Comparison of ENCODE assay signal across 24 cellular contexts in the genomic region with DNA sequence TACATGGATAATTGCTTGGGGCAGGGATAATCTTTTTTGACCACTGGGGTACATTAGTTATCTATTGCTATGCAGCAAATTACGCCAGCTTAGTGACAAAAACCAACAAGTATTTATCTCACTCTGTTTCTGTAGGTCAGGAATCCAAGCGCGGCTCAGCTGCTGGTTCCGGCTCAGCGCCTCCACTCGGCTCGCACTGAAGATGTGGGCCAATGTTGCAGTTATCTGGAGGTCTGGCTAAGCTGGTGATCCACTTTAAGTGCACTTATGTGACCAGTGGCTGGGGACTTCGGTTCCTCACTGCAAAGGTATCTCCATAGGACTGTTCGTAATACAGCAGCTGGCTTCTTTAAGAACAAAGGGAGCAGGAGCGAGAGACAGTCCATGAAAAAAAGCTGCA.
DNase-seq lines count a peak whose midpoint lies in the region; ATAC-seq, FAIRE-seq and TF ChIP-seq lines count a peak whose summit lies in the region.
"Had no signal": no experiment of that assay in that cellular context is flagged by ENCODE, and none has a peak within 500 bp of the region (broad histone marks: within the 10 kb centered on the region; RNA-seq: fewer than 3 reads in every experiment).

No MANE protein-coding gene starts in this region.

- H3K79me2 ChIP-seq in H1 (ENCODE audit: control insufficient read depth in 1 of 2, insufficient read depth in 2 of 2, low read length in 2 of 2) (no peaks in the 10 kb centered on the region), neural progenitor cell (ENCODE audit: low read depth) (no peaks in the 10 kb centered on the region)

- H3K27ac ChIP-seq in H1 (ENCODE audit: low read depth, low read length) (no peak overlapping the region), neural progenitor cell (no peak overlapping the region)
- H3K27ac ChIP-seq: BLaER1, SJSA1 had no signal

- H3K27me3 ChIP-seq in H1 (replicated peaks in 1 of 4; ENCODE audit: control insufficient read depth in 3 of 4, extremely low read depth in 1 of 4, insufficient read depth in 3 of 4, low read length in 3 of 4): no peaks in the 10 kb centered on the region
- no peaks in the 10 kb centered on the region for H3K27me3 ChIP-seq in neural progenitor cell
- H3K27me3 ChIP-seq: BLaER1, SJSA1 had no signal

- H2BK15ac ChIP-seq in H1 (ENCODE audit: low read length): no peak overlapping the region

- intact Hi-C loops in left colon (cut with DNase I, micrococcal nuclease): no loop called here

- no peak overlapping the region for H4K8ac ChIP-seq in H1 (ENCODE audit: extremely low read depth, insufficient read depth, low read length)

- no peaks in the 10 kb centered on the region for H3K23me2 ChIP-seq in H1 (ENCODE audit: low read depth, low read length)

- H2AK5ac ChIP-seq in H1 (ENCODE audit: low read depth, low read length): no peak overlapping the region

- H3K79me1 ChIP-seq in H1 (ENCODE audit: low read depth, low read length): no peaks in the 10 kb centered on the region

- no peak overlapping the region for H3K9ac ChIP-seq in H1 (replicated peaks in 1 of 4; ENCODE audit: extremely low read depth in 1 of 4, low read depth in 3 of 4, low read length in 3 of 4)
- no peak overlapping the region for H3K9ac ChIP-seq in neural progenitor cell
- H3K9ac ChIP-seq: BLaER1 had no signal

- no peak for TF ChIP-seq CTCF in H1 (IDR thresholded peaks at IDR 0.05; ENCODE audit: control extremely low read depth in 1 of 3, insufficient read depth in 1 of 3, low read depth in 1 of 3, low read length in 3 of 3)
- TF ChIP-seq CTCF in neural progenitor cell (IDR thresholded peaks at IDR 0.05): no peak

- H3K56ac ChIP-seq in H1 (replicated peaks; ENCODE audit: insufficient read length, low read depth, low read length): no peak overlapping the region

- H3K27ac Mint-ChIP-seq in neural progenitor cell: peak overlapping the region; percentile 47
- H3K27ac Mint-ChIP-seq: CD4-positive, CD25-positive, alpha-beta regulatory T cell; GM23338 had no signal

- POLR2A ChIA-PET in H1 (lab: Charles Lee; ENCODE audit: partially characterized antibody): no interaction called here

- H3K14ac ChIP-seq in H1 (ENCODE audit: insufficient read length): no peak overlapping the region

- H3K9me3 ChIP-seq in H1 (ENCODE audit: insufficient read depth in 2 of 2, low read depth in 1 of 2, low read length in 1 of 2) (no peaks in the 10 kb centered on the region), neural progenitor cell (ENCODE audit: low read depth) (no peaks in the 10 kb centered on the region)
- H3K9me3 ChIP-seq: BLaER1 had no signal

- H4K20me1 ChIP-seq in H1 (replicated peaks in 1 of 2; ENCODE audit: control insufficient read depth in 1 of 2, insufficient read depth in 2 of 2, low read length in 2 of 2) (no peaks in the 10 kb centered on the region), neural progenitor cell (ENCODE audit: low read depth) (no peaks in the 10 kb centered on the region)
- H4K20me1 ChIP-seq: BLaER1 had no signal

- ATAC-seq in left colon (no peak), HG02970 (IDR thresholded peaks at IDR 0.05; ENCODE audit: low FRiP score, unreplicated experiment) (no peak)
- ATAC-seq: GM23338 had no signal

- H4K91ac ChIP-seq in H1 (replicated peaks; ENCODE audit: insufficient read length, low read length): no peak overlapping the region

- no peak overlapping the region for H3K18ac ChIP-seq in H1 (ENCODE audit: extremely low read depth, low read length)

- H3K36me3 ChIP-seq in H1 (ENCODE audit: control insufficient read depth in 2 of 4, insufficient read depth in 4 of 4, low read length in 3 of 4) (no peaks in the 10 kb centered on the region), neural progenitor cell (no peaks in the 10 kb centered on the region)
- H3K36me3 ChIP-seq: BLaER1, SJSA1 had no signal

- H3K4me2 ChIP-seq in H1 (ENCODE audit: insufficient read depth in 1 of 2, low read depth in 2 of 2, low read length in 2 of 2) (no peak overlapping the region), neural progenitor cell (no peak overlapping the region)
- H3K4me2 ChIP-seq: BLaER1, GM23338 had no signal

- H3K4me1 ChIP-seq in H1 (replicated peaks in 1 of 4; ENCODE audit: control insufficient read depth in 3 of 4, insufficient read depth in 4 of 4, low read length in 3 of 4) (no peaks in the 10 kb centered on the region), neural progenitor cell (no peaks in the 10 kb centered on the region)
- H3K4me1 ChIP-seq: BLaER1, SJSA1 had no signal

- peaks cover 8% of the 10 kb centered on the region for H3K4me1 Mint-ChIP-seq in neural progenitor cell
- H3K4me1 Mint-ChIP-seq: CD4-positive, CD25-positive, alpha-beta regulatory T cell; GM23338 had no signal

- no peak overlapping the region for H2BK20ac ChIP-seq in H1 (ENCODE audit: low read length)

- DNase-seq in DMS53 (lab: John Stamatoyannopoulos, UW): peak; percentile 80
- peak; percentile 72 for DNase-seq in NCI-H524 treated with DMSO at 0.1 percent for 48 hours (lab: John Stamatoyannopoulos, UW)
- DNase-seq in H1 (ENCODE audit: low read depth in 1 of 2, low spot score in 2 of 2): no peak
- peak; percentile 21 for DNase-seq in neural progenitor cell (ENCODE audit: low spot score)
- no peak for DNase-seq in globus pallidus (ENCODE audit: low spot score)
- DNase-seq in left colon: no peak
- DNase-seq in NAMALWA (ENCODE audit: low spot score): no peak
- DNase-seq: CD4-positive, CD25-positive, alpha-beta regulatory T cell; DMS79 treated with DMSO at 0.1 percent for 48 hours; GF-D8; HCEC 1CT; Kasumi-1; NCI-H1105; NCI-H1436 treated with DMSO at 0.1 percent for 48 hours; NCI-H187 treated with DMSO at 0.1 percent for 48 hours; NCI-H2107; Right ventricle myocardium superior; RPMI8226 had no signal

- H2AFZ ChIP-seq in H1 (ENCODE audit: low read length): peak overlapping the region; percentile 46; the same call in 1 of the 2 replicates
- no peak overlapping the region for H2AFZ ChIP-seq in neural progenitor cell (replicated peaks)
- H2AFZ ChIP-seq: GM23338 had no signal

- no peak overlapping the region for H3K4me3 ChIP-seq in H1 (ENCODE audit: extremely low read depth in 1 of 4, insufficient read depth in 2 of 4, low read depth in 3 of 4, low read length in 4 of 4)
- H3K4me3 ChIP-seq in neural progenitor cell: no peak overlapping the region
- H3K4me3 ChIP-seq: BLaER1, GM23338, SJSA1 had no signal

- peaks cover 16% of the 10 kb centered on the region for H3K9me3 Mint-ChIP-seq in neural progenitor cell
- H3K9me3 Mint-ChIP-seq: GM23338 had no signal

- CTCF ChIA-PET in H1 (lab: Charles Lee; ENCODE audit: partially characterized antibody): interaction anchor here (0.8 kb wide), 1 partner anchor 13 kb away, joined by 3 read pairs; no protein-coding TSS in a partner anchor

- TF ChIP-seq RAD21 in H1 (IDR thresholded peaks at IDR 0.05 in 1 of 2, conservative IDR thresholded peaks at IDR 0.05 in 1 of 2; ENCODE audit: low read depth in 2 of 2, low read length in 2 of 2): no peak

- H2BK12ac ChIP-seq in H1 (ENCODE audit: low read depth, low read length): no peak overlapping the region

- peaks cover 3% of the 10 kb centered on the region for H3K36me3 Mint-ChIP-seq in neural progenitor cell
- H3K36me3 Mint-ChIP-seq: CD4-positive, CD25-positive, alpha-beta regulatory T cell had no signal

- TF ChIP-seq POLR2A in H1 (IDR thresholded peaks at IDR 0.05; ENCODE audit: control extremely low read depth in 1 of 2, low read depth in 2 of 2, low read length in 2 of 2): no peak

- TF ChIP-seq EP300 in H1 (IDR thresholded peaks at IDR 0.05; ENCODE audit: borderline replicate concordance in 1 of 2, low read depth in 2 of 2, low read length in 2 of 2): no peak

- no peak overlapping the region for H3K4me3 Mint-ChIP-seq in neural progenitor cell
- H3K4me3 Mint-ChIP-seq: CD4-positive, CD25-positive, alpha-beta regulatory T cell; GM23338 had no signal

- no peak overlapping the region for H3K23ac ChIP-seq in H1 (ENCODE audit: insufficient read length)

- H3K4ac ChIP-seq in H1 (replicated peaks; ENCODE audit: insufficient read length, low read depth, low read length): no peak overlapping the region

- no peaks in the 10 kb centered on the region for H3F3A ChIP-seq in neural progenitor cell (ENCODE audit: low read depth)

- H3K27me3 Mint-ChIP-seq in neural progenitor cell (ENCODE audit: insufficient read depth, low read depth): peaks cover 4% of the 10 kb centered on the region
- H3K27me3 Mint-ChIP-seq: CD4-positive, CD25-positive, alpha-beta regulatory T cell had no signal

- no peak overlapping the region for H4K5ac ChIP-seq in H1 (ENCODE audit: insufficient read length, low read depth, low read length)

- 98% methylated on average over 10 of the region's 10 CpGs; no CpG with 5 or more reads in 1 of the 2 experiments for WGBS in H1 (ENCODE audit: extremely low coverage in 1 of 2, insufficient coverage in 1 of 2, insufficient read length in 1 of 2, insufficient replicate concordance in 2 of 2, low coverage in 1 of 2, low lambda C conversion rate in 2 of 2, missing lambda C conversion rate in 1 of 2), 2 experiments

- H2BK5ac ChIP-seq in H1 (ENCODE audit: low read depth, low read length): no peak overlapping the region

- no peak for FAIRE-seq in H1 (lab: Jason Lieb, UNC)
- FAIRE-seq: A204.1, GM12891 had no signal

- no peak overlapping the region for H2BK120ac ChIP-seq in H1 (replicated peaks; ENCODE audit: low read depth, low read length)

TF ChIP-seq in H1, 55 proteins besides CTCF, POLR2A, EP300 and RAD21:
- no peak for TF ChIP-seq RXRA (IDR thresholded peaks at IDR 0.05; ENCODE audit: insufficient read depth, low read depth, low read length)
- no peak for TF ChIP-seq POLR2AphosphoS5 (IDR thresholded peaks at IDR 0.05; ENCODE audit: low read depth, low read length)
- TF ChIP-seq CTBP2 (IDR thresholded peaks at IDR 0.05; ENCODE audit: borderline replicate concordance, insufficient read depth, insufficient read length, low read length): no peak
- TF ChIP-seq RNF2 (IDR thresholded peaks at IDR 0.05; ENCODE audit: borderline replicate concordance, low read depth, low read length, missing control alignments, poor library complexity, severe bottlenecking): no peak
- no peak for TF ChIP-seq KDM5A (IDR thresholded peaks at IDR 0.05; ENCODE audit: low read length)
- TF ChIP-seq PHF8 (conservative IDR thresholded peaks at IDR 0.05; ENCODE audit: low read depth, low read length): no peak
- TF ChIP-seq CBX5 (IDR thresholded peaks at IDR 0.05; ENCODE audit: low read depth, low read length): no peak
- no peak for TF ChIP-seq KDM4A (IDR thresholded peaks at IDR 0.05; ENCODE audit: low read depth, low read length, severe bottlenecking)
- TF ChIP-seq SRF (IDR thresholded peaks at IDR 0.05; ENCODE audit: low read depth, low read length): no peak
- TF ChIP-seq SP1 (IDR thresholded peaks at IDR 0.05; ENCODE audit: low read depth, low read length): no peak
- no peak for TF ChIP-seq YY1 (IDR thresholded peaks at IDR 0.05; ENCODE audit: low read depth, low read length)
- no peak for TF ChIP-seq CREB1 (IDR thresholded peaks at IDR 0.05)
- no peak for TF ChIP-seq BRCA1 (IDR thresholded peaks at IDR 0.05; ENCODE audit: low read depth, low read length)
- TF ChIP-seq SP2 (IDR thresholded peaks at IDR 0.05; ENCODE audit: low read length): no peak
- no peak for TF ChIP-seq SAP30 (IDR thresholded peaks at IDR 0.05; ENCODE audit: insufficient read depth, insufficient replicate concordance, low read length)

Comparison
In these comparisons a context has a peak if more than half of its experiments do, and no peak if none do; other contexts are left out.
1. DNase-seq: peak in DMS53 (single experiment), NCI-H524 treated with DMSO at 0.1 percent for 48 hours (single experiment) and neural progenitor cell (single experiment); none in H1 (0 of 2), globus pallidus (single experiment), left colon (0 of 2) and NAMALWA (single experiment).